In genomic region chr17:15409721-15410247, GRCh38 we compare ENCODE assay signal across 11 cellular contexts. TPM values are rescaled to one million over a fixed set of nuclear protein-coding genes. Genes with fewer than 3 reads are reported as not detected.
A peak's percentile ranks its signal among the peaks of the same experiment; 100 is the strongest.
DNase-seq lines count a peak whose midpoint lies in the region; ATAC-seq and TF ChIP-seq lines count a peak whose summit lies in the region.
"Had no signal": no experiment of that assay in that cellular context is flagged by ENCODE, and none has a peak within 500 bp of the region (broad histone marks: within the 10 kb centered on the region; RNA-seq: fewer than 3 reads in every experiment).

No MANE protein-coding gene starts in this region.

- H3K9me3 ChIP-seq in right atrium auricular region (no peaks in the 10 kb centered on the region), gastrocnemius medialis (no peaks in the 10 kb centered on the region)
- H3K9me3 ChIP-seq: prostate gland had no signal

- peak; percentile 84 for DNase-seq in Daoy (ENCODE audit: low read depth)
- DNase-seq in astrocyte of the cerebellum (ENCODE audit: low read depth): peak; percentile 93
- peak; percentile 81 for DNase-seq in right atrium auricular region (ENCODE audit: low spot score)
- peak; percentile 38 to 46 for DNase-seq in gastrocnemius medialis
- no peak for DNase-seq in stimulated activated naive CD4-positive, alpha-beta T cell treated with Interleukin-2 at 50 U/mL for 16 hours (lab: John Stamatoyannopoulos, UW)
- no peak for DNase-seq in NCI-H1048 (lab: John Stamatoyannopoulos, UW)
- no peak for DNase-seq in GM13976 (ENCODE audit: low spot score)
- DNase-seq: activated CD8-positive, alpha-beta T cell treated with anti-CD3 and anti-CD28 coated beads for 36 hours; DMS79 had no signal

- peak in 1 of 2 donors; percentile 42 for TF ChIP-seq POLR2A in gastrocnemius medialis (IDR thresholded peaks at IDR 0.05)

- H3K36me3 ChIP-seq in right atrium auricular region (no peaks in the 10 kb centered on the region), gastrocnemius medialis (no peaks in the 10 kb centered on the region)
- H3K36me3 ChIP-seq: prostate gland had no signal

- in situ Hi-C loops in astrocyte of the cerebellum (cut with HindIII; ENCODE audit: low sequenced_read_pairs): no loop called here
- in situ Hi-C loops in gastrocnemius medialis (cut with MboI; ENCODE audit: low sequenced_read_pairs in 4 of 4): loop anchor here (5.0 to 25.0 kb wide), 4 partner anchors 93 to 155 kb away; partner anchors contain the start of gene PMP22 (in 3 of the 4)
- in situ Hi-C loops in GM13976 (cut with MboI; ENCODE audit: low sequenced_read_pairs, unreplicated experiment): no loop called here

- H3K4me3 ChIP-seq in astrocyte of the cerebellum (ENCODE audit: low read depth, low read length) (peak overlapping the region; percentile 11), right atrium auricular region (peak overlapping the region in 1 of 2 donors; percentile 20), gastrocnemius medialis (peak overlapping the region in 1 of 4 donors; percentile 18)
- H3K4me3 ChIP-seq: prostate gland had no signal

- intact Hi-C loops in gastrocnemius medialis (cut with DNase I; ENCODE audit: low total_unique reads): loop anchor here (10.0 kb wide), 1 partner anchor 1205 kb away; no protein-coding TSS in a partner anchor

- ATAC-seq in gastrocnemius medialis: peak; percentile 32 to 47
- no peak for ATAC-seq in HG03378 (IDR thresholded peaks at IDR 0.05; ENCODE audit: unreplicated experiment)
- ATAC-seq: activated CD8-positive, alpha-beta T cell treated with anti-CD3 and anti-CD28 coated beads for 36 hours had no signal

- H3K4me1 ChIP-seq in right atrium auricular region: peaks cover 3 to 37% of the 10 kb centered on the region in 2 donors
- peaks cover 14 to 27% of the 10 kb centered on the region in 2 donors for H3K4me1 ChIP-seq in gastrocnemius medialis
- H3K4me1 ChIP-seq: prostate gland had no signal

- H3K27me3 ChIP-seq in right atrium auricular region (no peaks in the 10 kb centered on the region), gastrocnemius medialis (no peaks in the 10 kb centered on the region)

- peak overlapping the region; percentile 67 to 87 for H3K27ac ChIP-seq in right atrium auricular region
- peak overlapping the region; percentile 70 to 89 (median 78) for H3K27ac ChIP-seq in gastrocnemius medialis

- TF ChIP-seq CTCF in astrocyte of the cerebellum (IDR thresholded peaks at IDR 0.05; ENCODE audit: low read depth, low read length, missing control alignments): no peak
- TF ChIP-seq CTCF in right atrium auricular region (IDR thresholded peaks at IDR 0.05): no peak
- no peak for TF ChIP-seq CTCF in gastrocnemius medialis (IDR thresholded peaks at IDR 0.05 in 4 of 5, conservative IDR thresholded peaks at IDR 0.05 in 1 of 5)
- TF ChIP-seq CTCF in GM13976 (IDR thresholded peaks at IDR 0.05; ENCODE audit: borderline replicate concordance, control extremely low read depth, extremely low read depth, insufficient read depth, missing control alignments): no peak

RNA-seq across cellular contexts. Expression of gene CDRT4, which starts 57.6 kb away (rescaled TPM):
- 0.80 and 1.9 TPM in 2 replicates for total RNA-seq in Daoy (2014; rRNA removed; shearing (Covaris generic))
- total RNA-seq in right atrium auricular region: under 1 TPM in 1 of 2 donors, not detected in 1; 0.94 TPM
- total RNA-seq in gastrocnemius medialis: 1 to 10 TPM in 2 of 4 donors, under 1 TPM in 2; 0.66 to 2.0 (median 1.00) TPM

Comparison
In these comparisons a context has a peak if more than half of its experiments do, and no peak if none do; other contexts are left out.
1. DNase-seq: peak in Daoy (single experiment), astrocyte of the cerebellum (single experiment), right atrium auricular region (single experiment) and gastrocnemius medialis (2 of 2); none in stimulated activated naive CD4-positive, alpha-beta T cell treated with Interleukin-2 at 50 U/mL for 16 hours (single experiment), NCI-H1048 (single experiment) and GM13976 (single experiment).
2. in situ Hi-C loops: an anchor here in gastrocnemius medialis (5.0 to 25.0 kb wide); none called in astrocyte of the cerebellum and GM13976.